ENCODE assay signal across 1 cellular context in the genomic region with DNA sequence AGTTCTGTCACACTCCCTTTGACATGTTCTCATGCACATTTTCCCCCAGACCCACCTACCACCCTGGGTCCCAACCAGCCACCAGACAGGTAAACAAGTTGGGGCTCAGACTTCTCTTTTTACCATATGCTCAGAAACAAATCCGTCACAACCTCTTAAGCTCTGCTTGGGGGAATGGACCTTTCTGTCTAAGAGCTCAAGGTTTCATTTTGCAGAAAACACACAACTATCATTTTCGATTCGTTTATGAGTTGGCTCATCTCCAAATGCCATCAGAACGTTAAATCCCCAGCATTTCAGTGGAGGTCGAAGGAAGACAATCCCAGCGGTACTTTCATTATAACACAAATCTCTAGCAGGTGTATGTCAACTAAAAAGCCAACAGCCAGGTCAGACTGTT.
TF ChIP-seq lines count a peak whose summit lies in the region.

No MANE protein-coding gene starts in this region.

TF ChIP-seq in GM12878, 131 proteins besides CTCF, POLR2A, EP300 and RAD21 (continued from another document):
- no peak for TF ChIP-seq CBFB (IDR thresholded peaks at IDR 0.05; ENCODE audit: low read depth)
- no peak for TF ChIP-seq CHD4 (IDR thresholded peaks at IDR 0.05)
- no peak for TF ChIP-seq ZSCAN29 (IDR thresholded peaks at IDR 0.05)
- TF ChIP-seq ZNF24 (IDR thresholded peaks at IDR 0.05) = no peak
- TF ChIP-seq ZNF217 (IDR thresholded peaks at IDR 0.05) = no peak
